Comparison of ENCODE assay signal across 14 cellular contexts in the genomic region with DNA sequence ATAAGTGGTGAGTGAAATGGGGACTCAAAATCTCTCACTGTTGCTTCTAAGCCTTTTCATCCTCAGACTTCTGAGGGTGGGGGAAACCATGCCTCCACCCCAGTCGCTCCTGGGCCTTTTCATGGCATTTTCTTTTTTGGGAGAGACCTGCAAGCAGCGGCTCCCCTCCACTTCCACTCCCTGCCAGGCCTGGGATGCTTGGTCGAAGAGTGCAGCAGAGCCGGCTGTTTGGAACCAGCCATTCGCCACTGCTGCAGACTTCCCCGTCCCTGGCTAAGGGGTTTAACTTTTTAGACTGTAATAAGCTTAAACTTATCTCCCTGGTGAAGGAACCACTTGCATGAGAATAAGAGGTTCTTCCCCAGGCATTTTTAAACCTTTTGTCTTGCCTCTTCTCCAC.
DNase-seq lines count a peak whose midpoint lies in the region; ATAC-seq and TF ChIP-seq lines count a peak whose summit lies in the region.
"Had no signal": no experiment of that assay in that cellular context is flagged by ENCODE, and none has a peak within 500 bp of the region (broad histone marks: within the 10 kb centered on the region; RNA-seq: fewer than 3 reads in every experiment).

No MANE protein-coding gene starts in this region.

- ATAC-seq in HG03460 (IDR thresholded peaks at IDR 0.05; ENCODE audit: unreplicated experiment) = no peak

- H3K36me3 ChIP-seq in OCI-LY1 (ENCODE audit: insufficient read depth, low read length) = no peaks in the 10 kb centered on the region
- H3K36me3 ChIP-seq in Caco-2 (ENCODE audit: control insufficient read depth, insufficient read depth, low read length) = no peaks in the 10 kb centered on the region
- H3K36me3 ChIP-seq: BLaER1 had no signal

- no peak overlapping the region for H2AK5ac ChIP-seq in H9 (ENCODE audit: insufficient read length, low read length)

- H3F3A ChIP-seq in OCI-LY1 (ENCODE audit: insufficient read depth, low read length) = no peaks in the 10 kb centered on the region

- H3K4me2 ChIP-seq in H9 (ENCODE audit: insufficient read depth, insufficient read length, low read length) (no peak overlapping the region), OCI-LY1 (ENCODE audit: low read length) (no peak overlapping the region)
- H3K4me2 ChIP-seq: BLaER1 had no signal

- BruUV-seq in Caco-2 (replicated peaks; lab: Mats Ljungman, UMichigan) = no TSS peak

- H3K9ac ChIP-seq in H9 (ENCODE audit: extremely low read depth, insufficient read length, low read length) (no peak overlapping the region), OCI-LY1 (ENCODE audit: low read length) (no peak overlapping the region)
- H3K9ac ChIP-seq: BLaER1 had no signal

- intact Hi-C loops in Caco-2 (cut with micrococcal nuclease; ENCODE audit: unreplicated experiment) = no loop called here

- no peaks in the 10 kb centered on the region for H4K20me1 ChIP-seq in H9 (ENCODE audit: control insufficient read depth, insufficient read depth, insufficient read length)
- H4K20me1 ChIP-seq in OCI-LY1 (ENCODE audit: insufficient read depth, low read length) = no peaks in the 10 kb centered on the region
- H4K20me1 ChIP-seq: BLaER1 had no signal

- H3K23ac ChIP-seq in H9 (ENCODE audit: insufficient read length, low read depth, low read length) = no peak overlapping the region

- H4K8ac ChIP-seq in H9 (replicated peaks; ENCODE audit: insufficient read length, low read depth, low read length) = no peak overlapping the region

- H3K14ac ChIP-seq in H9 (ENCODE audit: insufficient read depth, low read length) = no peak overlapping the region

- H3K27me3 ChIP-seq in H9 (ENCODE audit: insufficient read depth, low read length) (no peaks in the 10 kb centered on the region), OCI-LY1 (ENCODE audit: insufficient read depth, low read length) (no peaks in the 10 kb centered on the region), Caco-2 (replicated peaks; ENCODE audit: control insufficient read depth, insufficient read depth, low read length) (no peaks in the 10 kb centered on the region)
- H3K27me3 ChIP-seq: BLaER1 had no signal

- no peak overlapping the region for H3K4me3 Mint-ChIP-seq in H9
- no peak overlapping the region for H3K4me3 Mint-ChIP-seq in Caco-2 (ENCODE audit: unreplicated experiment)
- H3K4me3 Mint-ChIP-seq: CD14-positive monocyte; CD4-positive, alpha-beta memory T cell had no signal

- TF ChIP-seq CTCF in H9 (conservative IDR thresholded peaks at IDR 0.05) = no peak
- no peak for TF ChIP-seq CTCF in OCI-LY1 (IDR thresholded peaks at IDR 0.05; ENCODE audit: low read length)
- TF ChIP-seq CTCF in Caco-2 (IDR thresholded peaks at IDR 0.05; ENCODE audit: insufficient read depth in 1 of 2, low read depth in 1 of 2, low read length in 1 of 2, severe bottlenecking in 1 of 2, unreplicated experiment in 1 of 2) = no peak
- no peak for TF ChIP-seq CTCF in GM10248 (IDR thresholded peaks at IDR 0.05; ENCODE audit: control extremely low read depth, extremely low read depth, low read depth, missing control alignments)

- H2AFZ ChIP-seq in H9 (ENCODE audit: low read length) (peak overlapping the region; percentile 16), OCI-LY1 (ENCODE audit: low read length) (peak overlapping the region; percentile 38; the same call in 1 of the 2 replicates)

- H4K91ac ChIP-seq in H9 (ENCODE audit: insufficient read length, low read depth, low read length) = no peak overlapping the region

- H3K79me1 ChIP-seq in H9 (ENCODE audit: insufficient read depth, low read depth, low read length, poor library complexity, severe bottlenecking) = no peaks in the 10 kb centered on the region

- no peak overlapping the region for H3K4ac ChIP-seq in H9 (ENCODE audit: low read depth, low read length)

- no peaks in the 10 kb centered on the region for H3K23me2 ChIP-seq in H9 (ENCODE audit: insufficient read length, low read depth, low read length, poor library complexity, severe bottlenecking)

- DNase-seq in D341Med (ENCODE audit: low spot score) (peak; percentile 40), H9 (no peak), dedifferentiated amniotic fluid mesenchymal stem cell (ENCODE audit: extremely low spot score) (peak; percentile 2), Caco-2 (no peak), GM10248 (ENCODE audit: extremely low spot score) (no peak)
- no peak for DNase-seq in central memory CD4-positive, alpha-beta T cell
- DNase-seq: 8988T; Calu3; CD4-positive, alpha-beta memory T cell; KG1 had no signal

- H3K4me1 Mint-ChIP-seq in H9 (peaks cover 6 to 7% of the 10 kb centered on the region in 2 experiments; a peak in 3 of 4 replicates), Caco-2 (ENCODE audit: low read depth, unreplicated experiment) (no peaks in the 10 kb centered on the region)
- H3K4me1 Mint-ChIP-seq: CD14-positive monocyte; CD4-positive, alpha-beta memory T cell had no signal

- POLR2A ChIA-PET in Caco-2 (lab: Charles Lee) (no interaction called here), GM10248 (lab: Yijun Ruan, JAX) (no interaction called here)

- H3K9me3 Mint-ChIP-seq in H9 (peaks cover 3 to 5% of the 10 kb centered on the region in 2 experiments; a peak in 3 of 5 replicates), Caco-2 (ENCODE audit: unreplicated experiment) (no peaks in the 10 kb centered on the region)

- no peak overlapping the region for H2BK20ac ChIP-seq in H9 (ENCODE audit: low read depth, low read length, poor library complexity, severe bottlenecking)

- H3K4me1 ChIP-seq in H9 (ENCODE audit: insufficient read depth, low read length) = no peaks in the 10 kb centered on the region
- peaks cover 5% of the 10 kb centered on the region for H3K4me1 ChIP-seq in OCI-LY1 (ENCODE audit: insufficient read depth, low read length, severe bottlenecking)
- H3K4me1 ChIP-seq in Caco-2 = no peaks in the 10 kb centered on the region

- CTCF ChIA-PET in Caco-2 (lab: Charles Lee) (no interaction called here), GM10248 (lab: Yijun Ruan, JAX) (interaction anchor here (1.2 kb wide), 1 partner anchor 11 kb away, joined by 3 read pairs; no protein-coding TSS in a partner anchor)

- H3K27me3 Mint-ChIP-seq in H9 (ENCODE audit: low read depth) (no peaks in the 10 kb centered on the region), Caco-2 (ENCODE audit: insufficient read depth, unreplicated experiment) (peaks cover 3% of the 10 kb centered on the region)
- H3K27me3 Mint-ChIP-seq: CD4-positive, alpha-beta memory T cell had no signal

- peaks cover 2 to 5% (median 2%) of the 10 kb centered on the region in 3 experiments; a peak in 2 of 7 replicates for H3K36me3 Mint-ChIP-seq in H9 (ENCODE audit: insufficient read depth in 1 of 3, low read depth in 3 of 3)
- no peaks in the 10 kb centered on the region for H3K36me3 Mint-ChIP-seq in Caco-2 (ENCODE audit: insufficient read depth, unreplicated experiment)
- H3K36me3 Mint-ChIP-seq: CD14-positive monocyte; CD4-positive, alpha-beta memory T cell had no signal

- H3K9me2 ChIP-seq in OCI-LY1 (ENCODE audit: low read depth, low read length) = no peaks in the 10 kb centered on the region

- H3K9me3 ChIP-seq in H9 (ENCODE audit: control insufficient read depth, low read depth, low read length) (no peaks in the 10 kb centered on the region), OCI-LY1 (ENCODE audit: low read length) (peaks cover 21% of the 10 kb centered on the region), Caco-2 (no peaks in the 10 kb centered on the region)

- no peak overlapping the region for H3K56ac ChIP-seq in H9 (ENCODE audit: insufficient read length, low read depth, low read length)

- no peak overlapping the region for H3T11ph ChIP-seq in H9 (ENCODE audit: low read length)

- no CpG with 5 or more reads among the region's 6 CpGs for WGBS in H9 (ENCODE audit: extremely low coverage, insufficient read length, low lambda C conversion rate)

- H3K4me3 ChIP-seq in OCI-LY1 (ENCODE audit: low read depth, low read length, poor library complexity, severe bottlenecking) (no peak overlapping the region), Caco-2 (ENCODE audit: low read depth, low read length) (no peak overlapping the region)
- H3K4me3 ChIP-seq: BLaER1 had no signal

- H3K79me2 ChIP-seq in H9 (ENCODE audit: insufficient read depth, low read length) (no peaks in the 10 kb centered on the region), OCI-LY1 (ENCODE audit: insufficient read depth, low read length) (no peaks in the 10 kb centered on the region)

- no peak overlapping the region for H3K18ac ChIP-seq in H9 (ENCODE audit: insufficient read length, low read depth, low read length)

- no peak overlapping the region for H2BK12ac ChIP-seq in H9 (ENCODE audit: insufficient read length, low read depth, low read length)

- no peak overlapping the region for H2BK5ac ChIP-seq in H9 (ENCODE audit: insufficient read length, low read length)

- no peak overlapping the region for H2BK15ac ChIP-seq in H9 (ENCODE audit: low read depth, low read length)

- H3K27ac Mint-ChIP-seq in H9 = peak overlapping the region in 1 of 3 experiments; percentile 80; a peak in 1 of 7 replicates
- H3K27ac Mint-ChIP-seq in Caco-2 (ENCODE audit: unreplicated experiment) = no peak overlapping the region
- H3K27ac Mint-ChIP-seq: CD14-positive monocyte; CD4-positive, alpha-beta memory T cell had no signal

- H2BK120ac ChIP-seq in H9 (ENCODE audit: low read depth, low read length, poor library complexity, severe bottlenecking) = no peak overlapping the region

- H3K27ac ChIP-seq in H9 (ENCODE audit: insufficient read length, low read depth, low read length) (no peak overlapping the region), OCI-LY1 (ENCODE audit: low read depth, low read length, poor library complexity, severe bottlenecking) (no peak overlapping the region)
- H3K27ac ChIP-seq: BLaER1 had no signal

- H4K5ac ChIP-seq in H9 (ENCODE audit: insufficient read length, low read depth, low read length) = no peak overlapping the region

Comparison
In these comparisons a context has a peak if more than half of its experiments do, and no peak if none do; other contexts are left out.
1. DNase-seq: peak in D341Med (single experiment) and dedifferentiated amniotic fluid mesenchymal stem cell (single experiment); none in H9 (single experiment), central memory CD4-positive, alpha-beta T cell (single experiment), Caco-2 (0 of 2) and GM10248 (single experiment).